Comparison of ENCODE assay signal across 25 cellular contexts in genomic region chr1:28804071-28804470, GRCh38. TPM values are rescaled to one million over a fixed set of nuclear protein-coding genes. Genes with fewer than 3 reads are reported as not detected.
"Had no signal": no experiment of that assay in that cellular context is flagged by ENCODE, and none has a peak within 500 bp of the region (broad histone marks: within the 10 kb centered on the region; RNA-seq: fewer than 3 reads in every experiment).

No MANE protein-coding gene starts in this region.

- H3K27ac ChIP-seq: brain microvascular endothelial cell, coronary artery, prostate gland, skin epidermis, tibial artery, uterus had no signal

- H3K36me3 ChIP-seq: brain microvascular endothelial cell, prostate gland, tibial artery, uterus had no signal

- H3K4me1 ChIP-seq: prostate gland, tibial artery, uterus had no signal

- H3K4me3 ChIP-seq: coronary artery, prostate gland, skin epidermis, tibial artery, uterus had no signal

- DNase-seq: activated CD4-positive, alpha-beta T cell treated with anti-CD3 and anti-CD28 coated beads, Interleukin-2, amount 50 U/mL, for 4 hours; activated CD4-positive, CD25-positive, alpha-beta regulatory T cell treated with anti-CD3 and anti-CD28 coated beads, Interleukin-2, amount 50 U/mL, for 72 hours; activated naive CD4-positive, alpha-beta T cell treated with Interleukin-2 at 50 U/mL for 16 hours; activated T-cell treated with anti-CD3 and anti-CD28 coated beads for 4 hours; anterior cingulate cortex; brain microvascular endothelial cell; effector CD4-positive, alpha-beta T cell; foreskin fibroblast; glutamatergic neuron; hypothalamus; kidney glomerular epithelial cell; left ventricle myocardium superior; mesenchymal stem cell; right cardiac atrium; stimulated activated CD4-positive, alpha-beta T cell treated with anti-CD3 and anti-CD28 coated beads, Interleukin-15, amount 100 ng/mL, for 24 hours; stimulated activated CD4-positive, alpha-beta T cell treated with anti-CD3 and anti-CD28 coated beads, Interleukin-4, amount 100 ng/mL, for 1 hour; stimulated activated naive B cell treated with anti-CD40 and anti-IgM and Interleukin-4, amounts not matched to agents 10 μg/mL and 1 μg/mL and 100 μg/mL, for 72 hours; tibial artery; uterus had no signal

- H3K27me3 ChIP-seq: brain microvascular endothelial cell, uterus had no signal

- H3K9me3 ChIP-seq: prostate gland, tibial artery, uterus had no signal

RNA-seq across cellular contexts. Expression of gene OPRD1, which starts 7.9 kb away (rescaled TPM):
- total RNA-seq: activated T-helper 17 cell treated with anti-CD3 and anti-CD28 coated beads, Interleukin-2, amount 50 U/mL, for 72 hours; endothelial cell of umbilical vein; left ventricle myocardium superior; osteoblast; right cardiac atrium had no signal
- polyA plus RNA-seq: endothelial cell of umbilical vein had no signal
